In genomic region chr1:219383273-219383672, GRCh38 we compare ENCODE assay signal across 29 cellular contexts.
"Had no signal": no experiment of that assay in that cellular context is flagged by ENCODE, and none has a peak within 500 bp of the region (broad histone marks: within the 10 kb centered on the region; RNA-seq: fewer than 3 reads in every experiment).

No MANE protein-coding gene starts in this region.

- H3K9me3 ChIP-seq: ovary, psoas muscle, right lobe of liver, sigmoid colon, suprapubic skin, testis, tibial artery, transverse colon, upper lobe of right lung, uterus had no signal

- ATAC-seq: naive thymus-derived CD8-positive, alpha-beta T cell; natural killer cell treated with Interleukin-12 subunit alpha and Interleukin-12 subunit beta and Interleukin-15 and Interleukin-18, amount 100 ng/mL, for 72 hours; psoas muscle; right cardiac atrium; stimulated activated effector memory CD8-positive, alpha-beta T cell treated with anti-CD3 and anti-CD28 coated beads, Interleukin-12 subunit alpha, Interleukin-12 subunit beta, amount 100 ng/mL, for 72 hours; stimulated activated naive B cell treated with anti-CD40 and anti-IgM and Interleukin-4, amounts not matched to agents 10 μg/mL and 1 μg/mL and 100 μg/mL, for 72 hours; upper lobe of right lung had no signal

- H3K9me3 Mint-ChIP-seq: naive thymus-derived CD8-positive, alpha-beta T cell; neural progenitor cell; stimulated activated naive CD8-positive, alpha-beta T cell treated with anti-CD3 and anti-CD28 coated beads, Interleukin-15, Interleukin-2, amounts not matched to agents 100 ng/mL and 50 ng/mL, for 24 hours had no signal

- H3K27ac ChIP-seq: neural progenitor cell, ovary, parathyroid adenoma, psoas muscle, right lobe of liver, sigmoid colon, suprapubic skin, testis, tibial artery, transverse colon, upper lobe of right lung, uterus had no signal

- H3K27me3 ChIP-seq: neural progenitor cell, ovary, right lobe of liver, sigmoid colon, suprapubic skin, testis, tibial artery, transverse colon, upper lobe of right lung, uterus had no signal

- DNase-seq: naive thymus-derived CD8-positive, alpha-beta T cell; occipital lobe; ovary; posterior cingulate gyrus; psoas muscle; right cardiac atrium; right lobe of liver; sigmoid colon; small intestine; stimulated activated CD4-positive, alpha-beta T cell treated with anti-CD3 and anti-CD28 coated beads, Interleukin-15, amount 100 ng/mL, for 24 hours; stimulated activated CD4-positive, alpha-beta T cell treated with anti-CD3 and anti-CD28 coated beads, Interleukin-2, amount 100 ng/mL, for 24 hours; stimulated activated CD4-positive, alpha-beta T cell treated with anti-CD3 and anti-CD28 coated beads, Interleukin-2, amount 100 ng/mL, for 48 hours; stimulated activated CD4-positive, alpha-beta T cell treated with anti-CD3 and anti-CD28 coated beads, Interleukin-4, amount 100 ng/mL, for 24 hours; stimulated activated naive B cell treated with anti-CD40 and anti-IgM and Interleukin-4, amounts not matched to agents 10 μg/mL and 1 μg/mL and 100 μg/mL, for 72 hours; stimulated activated naive CD4-positive, alpha-beta T cell treated with Interleukin-2 at 50 U/mL for 16 hours; substantia nigra; testis; tibial artery; transverse colon; upper lobe of right lung; uterus had no signal

- H3K27ac Mint-ChIP-seq: natural killer cell treated with Interleukin-12 subunit alpha and Interleukin-12 subunit beta and Interleukin-15 and Interleukin-18, amount 100 ng/mL, for 72 hours; neural progenitor cell; progenitor cell of endocrine pancreas; stimulated activated effector memory CD8-positive, alpha-beta T cell treated with anti-CD3 and anti-CD28 coated beads, Interleukin-12 subunit alpha, Interleukin-12 subunit beta, amount 100 ng/mL, for 72 hours; stimulated activated naive B cell treated with anti-CD40 and anti-IgM and Interleukin-4, amounts not matched to agents 10 μg/mL and 1 μg/mL and 100 μg/mL, for 72 hours; stimulated activated naive CD8-positive, alpha-beta T cell treated with anti-CD3 and anti-CD28 coated beads, Interleukin-15, Interleukin-2, amounts not matched to agents 100 ng/mL and 50 ng/mL, for 24 hours; type B pancreatic cell had no signal

- FAIRE-seq: small intestine had no signal

- H3K4me2 ChIP-seq: neural progenitor cell had no signal

- H3K27me3 Mint-ChIP-seq: progenitor cell of endocrine pancreas; stimulated activated naive CD8-positive, alpha-beta T cell treated with anti-CD3 and anti-CD28 coated beads, Interleukin-15, Interleukin-2, amounts not matched to agents 100 ng/mL and 50 ng/mL, for 24 hours; type B pancreatic cell had no signal

- H3K79me2 ChIP-seq: parathyroid adenoma had no signal

- H3K4me3 ChIP-seq: neural progenitor cell, ovary, psoas muscle, right lobe of liver, sigmoid colon, suprapubic skin, testis, tibial artery, transverse colon, upper lobe of right lung, uterus had no signal

- H3K36me3 ChIP-seq: neural progenitor cell, ovary, right lobe of liver, sigmoid colon, suprapubic skin, tibial artery, transverse colon, upper lobe of right lung, uterus had no signal

- H3K4me1 ChIP-seq: neural progenitor cell, parathyroid adenoma, psoas muscle, sigmoid colon, suprapubic skin, testis, tibial artery, transverse colon, upper lobe of right lung, uterus had no signal

- H3K9ac ChIP-seq: neural progenitor cell, parathyroid adenoma had no signal

- H2AFZ ChIP-seq: neural progenitor cell, parathyroid adenoma had no signal

- H3K4me1 Mint-ChIP-seq: naive thymus-derived CD8-positive, alpha-beta T cell; stimulated activated effector memory CD8-positive, alpha-beta T cell treated with anti-CD3 and anti-CD28 coated beads, Interleukin-12 subunit alpha, Interleukin-12 subunit beta, amount 100 ng/mL, for 72 hours had no signal

- H3K36me3 Mint-ChIP-seq: naive thymus-derived CD8-positive, alpha-beta T cell; natural killer cell treated with Interleukin-12 subunit alpha and Interleukin-12 subunit beta and Interleukin-15 and Interleukin-18, amount 100 ng/mL, for 72 hours; neural progenitor cell; stimulated activated effector memory CD8-positive, alpha-beta T cell treated with anti-CD3 and anti-CD28 coated beads, Interleukin-12 subunit alpha, Interleukin-12 subunit beta, amount 100 ng/mL, for 72 hours; stimulated activated naive B cell treated with anti-CD40 and anti-IgM and Interleukin-4, amounts not matched to agents 10 μg/mL and 1 μg/mL and 100 μg/mL, for 72 hours had no signal

- H3K4me3 Mint-ChIP-seq: naive thymus-derived CD8-positive, alpha-beta T cell; natural killer cell treated with Interleukin-12 subunit alpha and Interleukin-12 subunit beta and Interleukin-15 and Interleukin-18, amount 100 ng/mL, for 72 hours; neural progenitor cell; stimulated activated effector memory CD8-positive, alpha-beta T cell treated with anti-CD3 and anti-CD28 coated beads, Interleukin-12 subunit alpha, Interleukin-12 subunit beta, amount 100 ng/mL, for 72 hours; stimulated activated naive B cell treated with anti-CD40 and anti-IgM and Interleukin-4, amounts not matched to agents 10 μg/mL and 1 μg/mL and 100 μg/mL, for 72 hours; stimulated activated naive CD8-positive, alpha-beta T cell treated with anti-CD3 and anti-CD28 coated beads, Interleukin-15, Interleukin-2, amounts not matched to agents 100 ng/mL and 50 ng/mL, for 24 hours; type B pancreatic cell had no signal
